29 cellular contexts compared by ENCODE assay signal in genomic region chr11:110883266-110883665, GRCh38.
DNase-seq lines count a peak whose midpoint lies in the region; ATAC-seq and TF ChIP-seq lines count a peak whose summit lies in the region.
"Had no signal": no experiment of that assay in that cellular context is flagged by ENCODE, and none has a peak within 500 bp of the region (broad histone marks: within the 10 kb centered on the region; RNA-seq: fewer than 3 reads in every experiment).

No MANE protein-coding gene starts in this region.

- H3K27ac Mint-ChIP-seq in Caco-2 (ENCODE audit: unreplicated experiment): no peak overlapping the region
- H3K27ac Mint-ChIP-seq: activated CD4-positive, alpha-beta memory T cell treated with anti-CD3 and anti-CD28 coated beads, Interleukin-2, amount 10 ng/mL, durations not matched to agents 7 days and 5 days; CD4-positive, alpha-beta T cell; stimulated activated naive B cell treated with anti-CD40 and anti-IgM and Interleukin-4, amounts not matched to agents 10 μg/mL and 1 μg/mL and 100 μg/mL, for 72 hours had no signal

- no peaks in the 10 kb centered on the region for H3K4me1 Mint-ChIP-seq in Caco-2 (ENCODE audit: low read depth, unreplicated experiment)
- H3K4me1 Mint-ChIP-seq: activated CD4-positive, alpha-beta memory T cell treated with anti-CD3 and anti-CD28 coated beads, Interleukin-2, amount 10 ng/mL, durations not matched to agents 7 days and 5 days; IgD-negative memory B cell; stimulated activated naive B cell treated with anti-CD40 and anti-IgM and Interleukin-4, amounts not matched to agents 10 μg/mL and 1 μg/mL and 100 μg/mL, for 72 hours had no signal

- CTCF ChIA-PET in Caco-2 (lab: Charles Lee): interaction anchor here (0.7 kb wide), 1 partner anchor 15 kb away, joined by 4 read pairs; no protein-coding TSS in a partner anchor

- no peaks in the 10 kb centered on the region for H3K36me3 Mint-ChIP-seq in Caco-2 (ENCODE audit: insufficient read depth, unreplicated experiment)
- H3K36me3 Mint-ChIP-seq: IgD-negative memory B cell had no signal

- H3K9me3 Mint-ChIP-seq in Caco-2 (ENCODE audit: unreplicated experiment): no peaks in the 10 kb centered on the region
- H3K9me3 Mint-ChIP-seq: activated CD4-positive, alpha-beta memory T cell treated with anti-CD3 and anti-CD28 coated beads, Interleukin-2, amount 10 ng/mL, durations not matched to agents 7 days and 5 days; CD4-positive, alpha-beta T cell had no signal

- BruUV-seq in Caco-2 (replicated peaks; lab: Mats Ljungman, UMichigan): no TSS peak

- TF ChIP-seq CTCF in astrocyte of the spinal cord (IDR thresholded peaks at IDR 0.05; ENCODE audit: low read depth, low read length) (no peak), Caco-2 (IDR thresholded peaks at IDR 0.05; ENCODE audit: insufficient read depth in 1 of 2, low read depth in 1 of 2, low read length in 1 of 2, severe bottlenecking in 1 of 2, unreplicated experiment in 1 of 2) (no peak)

- no peaks in the 10 kb centered on the region for H3K4me1 ChIP-seq in Caco-2
- H3K4me1 ChIP-seq: heart right ventricle, prostate gland, testis, vagina had no signal

- no peak overlapping the region for H3K4me3 Mint-ChIP-seq in Caco-2 (ENCODE audit: unreplicated experiment)
- H3K4me3 Mint-ChIP-seq: activated CD4-positive, alpha-beta memory T cell treated with anti-CD3 and anti-CD28 coated beads, Interleukin-2, amount 10 ng/mL, durations not matched to agents 7 days and 5 days; CD4-positive, alpha-beta T cell; IgD-negative memory B cell; stimulated activated naive B cell treated with anti-CD40 and anti-IgM and Interleukin-4, amounts not matched to agents 10 μg/mL and 1 μg/mL and 100 μg/mL, for 72 hours had no signal

- POLR2A ChIA-PET in Caco-2 (lab: Charles Lee): no interaction called here

- H3K36me3 ChIP-seq in Caco-2 (ENCODE audit: control insufficient read depth, insufficient read depth, low read length): no peaks in the 10 kb centered on the region
- H3K36me3 ChIP-seq: esophagus muscularis mucosa, heart right ventricle, neutrophil, prostate gland, vagina had no signal

- H3K27me3 Mint-ChIP-seq in Caco-2 (ENCODE audit: insufficient read depth, unreplicated experiment): peaks cover 19% of the 10 kb centered on the region
- H3K27me3 Mint-ChIP-seq: activated CD4-positive, alpha-beta memory T cell treated with anti-CD3 and anti-CD28 coated beads, Interleukin-2, amount 10 ng/mL, durations not matched to agents 7 days and 5 days; CD4-positive, alpha-beta T cell had no signal

- H3K4me3 ChIP-seq in astrocyte of the spinal cord (ENCODE audit: low read depth, low read length) (no peak overlapping the region), Caco-2 (ENCODE audit: low read depth, low read length) (no peak overlapping the region)
- H3K4me3 ChIP-seq: esophagus muscularis mucosa, heart right ventricle, prostate gland, SK-N-MC, testis, vagina had no signal

- intact Hi-C loops in Caco-2 (cut with micrococcal nuclease; ENCODE audit: unreplicated experiment): no loop called here

- peak; percentile 26 for DNase-seq in HCEC 1CT
- peak; percentile 15 for DNase-seq in astrocyte of the spinal cord (ENCODE audit: low read depth, low spot score)
- DNase-seq in foreskin melanocyte: peak; percentile 27
- peak; percentile 12 for DNase-seq in putamen (ENCODE audit: low spot score)
- no peak for DNase-seq in Caco-2
- no peak for DNase-seq in NCI-H510A (lab: John Stamatoyannopoulos, UW)
- DNase-seq in HK-2 (ENCODE audit: unreplicated experiment): no peak
- DNase-seq: activated CD4-positive, alpha-beta memory T cell treated with anti-CD3 and anti-CD28 coated beads, Interleukin-2, amount 10 ng/mL, durations not matched to agents 7 days and 5 days; activated CD4-positive, CD25-positive, alpha-beta regulatory T cell treated with anti-CD3 and anti-CD28 coated beads, Interleukin-2, amount 50 U/mL, for 72 hours; activated CD8-positive, alpha-beta memory T cell treated with anti-CD3 and anti-CD28 coated beads, Interleukin-2, amount 50 U/mL, for 48 hours; activated naive CD4-positive, alpha-beta T cell treated with anti-CD3 and anti-CD28 coated beads, Interleukin-2, amount 50 U/mL, for 16 hours; CD4-positive, alpha-beta T cell; cortex of kidney; DMS 273 treated with DMSO at 0.1 percent for 48 hours; GOT3; heart right ventricle; NCI-H1694; NCI-H526 treated with DMSO at 0.1 percent for 48 hours; stimulated activated CD4-positive, alpha-beta T cell treated with anti-CD3 and anti-CD28 coated beads, Interleukin-4, amount 100 ng/mL, for 4 hours; stimulated activated naive B cell treated with anti-CD40 and anti-IgM and Interleukin-4, amounts not matched to agents 10 μg/mL and 1 μg/mL and 100 μg/mL, for 72 hours; T-helper 2 cell; testis had no signal

- in situ Hi-C loops in astrocyte of the spinal cord (cut with HindIII; ENCODE audit: low sequenced_read_pairs): no loop called here

- H3K27me3 ChIP-seq in Caco-2 (replicated peaks; ENCODE audit: control insufficient read depth, insufficient read depth, low read length): 0 out of 2 replicates have a peak, but pooled peaks cover 2% of the 10 kb centered on the region
- H3K27me3 ChIP-seq: esophagus muscularis mucosa, heart right ventricle, neutrophil, testis, vagina had no signal

- no peak for ATAC-seq in GM18868 (IDR thresholded peaks at IDR 0.05; ENCODE audit: unreplicated experiment)
- ATAC-seq: heart right ventricle; stimulated activated naive B cell treated with anti-CD40 and anti-IgM and Interleukin-4, amounts not matched to agents 10 μg/mL and 1 μg/mL and 100 μg/mL, for 72 hours had no signal

- no peaks in the 10 kb centered on the region for H3K9me3 ChIP-seq in Caco-2
- H3K9me3 ChIP-seq: esophagus muscularis mucosa, heart right ventricle, neutrophil, prostate gland, testis, vagina had no signal

Comparison
In these comparisons a context has a peak if more than half of its experiments do, and no peak if none do; other contexts are left out.
1. DNase-seq: peak in HCEC 1CT (single experiment), astrocyte of the spinal cord (single experiment), foreskin melanocyte (single experiment) and putamen (single experiment); none in Caco-2 (0 of 2), NCI-H510A (single experiment) and HK-2 (single experiment).